ENCODE assay signal across 9 cellular contexts in genomic region chr6:13336553-13336952, GRCh38. TPM values are rescaled to one million over a fixed set of nuclear protein-coding genes. Genes with fewer than 3 reads are reported as not detected.
DNase-seq lines count a peak whose midpoint lies in the region; ATAC-seq, FAIRE-seq and TF ChIP-seq lines count a peak whose summit lies in the region.
"Had no signal": no experiment of that assay in that cellular context is flagged by ENCODE, and none has a peak within 500 bp of the region (broad histone marks: within the 10 kb centered on the region; RNA-seq: fewer than 3 reads in every experiment).

No MANE protein-coding gene starts in this region.

- H3K27ac ChIP-seq in astrocyte (ENCODE audit: low read depth, low read length) (no peak overlapping the region), sigmoid colon (peak overlapping the region in 2 of 4 donors; percentile 26 to 31)
- H3K27ac ChIP-seq: BLaER1 had no signal

- H3K27me3 ChIP-seq in astrocyte (ENCODE audit: insufficient read depth, low read length) = no peaks in the 10 kb centered on the region
- no peaks in the 10 kb centered on the region for H3K27me3 ChIP-seq in sigmoid colon
- H3K27me3 ChIP-seq: BLaER1 had no signal

- H3K9me3 ChIP-seq in astrocyte (ENCODE audit: insufficient read depth, low read depth, low read length) = no peaks in the 10 kb centered on the region
- H3K9me3 ChIP-seq in sigmoid colon = no peaks in the 10 kb centered on the region

- H4K20me1 ChIP-seq in astrocyte (ENCODE audit: insufficient read depth, low read length) = no peaks in the 10 kb centered on the region
- H4K20me1 ChIP-seq: BLaER1 had no signal

- 31 to 32% methylated on average over 11 of the region's 11 CpGs for WGBS in sigmoid colon, 2 donors

- H3K4me1 Mint-ChIP-seq in astrocyte (ENCODE audit: low read depth, unreplicated experiment) = peaks cover 6% of the 10 kb centered on the region

- no peaks in the 10 kb centered on the region for H3K79me2 ChIP-seq in astrocyte (ENCODE audit: insufficient read depth, low read length)

- H3K4me1 ChIP-seq in astrocyte (ENCODE audit: insufficient read depth, low read length) (peaks cover 4% of the 10 kb centered on the region), sigmoid colon (peaks cover 0 to 6% (median 2%) of the 10 kb centered on the region in 4 donors)

- intact Hi-C loops in sigmoid colon (cut with DNase I) = loop anchor here (2.0 to 10.0 kb wide), 4 partner anchors 46 to 728 kb away; partner anchors contain the start of genes GFOD1 and SIRT5

- peaks cover 1% of the 10 kb centered on the region for H3K9me3 Mint-ChIP-seq in astrocyte (ENCODE audit: unreplicated experiment)

- no peaks in the 10 kb centered on the region for H3K36me3 Mint-ChIP-seq in astrocyte (ENCODE audit: low read depth, unreplicated experiment)

- DNase-seq in NCI-H187 (lab: John Stamatoyannopoulos, UW) (peak; percentile 29 to 45), NCI-H187 treated with DMSO at 0.1 percent for 48 hours (lab: John Stamatoyannopoulos, UW) (no peak), NCI-H2029 treated with DMSO at 0.1 percent for 48 hours (lab: John Stamatoyannopoulos, UW) (peak; percentile 90), T-helper 9 cell (peak; percentile 72), astrocyte (ENCODE audit: low read depth) (peak; percentile 92), hepatic stellate cell (ENCODE audit: low spot score) (peak; percentile 70), sigmoid colon (peak; percentile 84)

- no peak for ATAC-seq in HG03159 (IDR thresholded peaks at IDR 0.05; ENCODE audit: unreplicated experiment)

- no peak for TF ChIP-seq POLR2A in sigmoid colon (IDR thresholded peaks at IDR 0.05)

- TF ChIP-seq CTCF in astrocyte (IDR thresholded peaks at IDR 0.05; ENCODE audit: insufficient read depth, low read depth, low read length) (peak; percentile 98), sigmoid colon (IDR thresholded peaks at IDR 0.05) (peak; percentile 53 to 97 (median 91))

- no peak for TF ChIP-seq EP300 in sigmoid colon (IDR thresholded peaks at IDR 0.05)

- H2AFZ ChIP-seq in astrocyte (ENCODE audit: low read depth, low read length) = no peak overlapping the region

- H3K27ac Mint-ChIP-seq in astrocyte (ENCODE audit: unreplicated experiment) = peak overlapping the region; percentile 43

- peak overlapping the region; percentile 29 for H3K4me3 Mint-ChIP-seq in astrocyte (ENCODE audit: unreplicated experiment)

- H3K36me3 ChIP-seq in astrocyte (ENCODE audit: insufficient read depth, low read length) = no peaks in the 10 kb centered on the region
- no peaks in the 10 kb centered on the region for H3K36me3 ChIP-seq in sigmoid colon
- H3K36me3 ChIP-seq: BLaER1 had no signal

- H3K27me3 Mint-ChIP-seq in astrocyte (ENCODE audit: low read depth, unreplicated experiment) = no peaks in the 10 kb centered on the region

- no peak for FAIRE-seq in astrocyte (lab: Jason Lieb, UNC)

- no peak overlapping the region for H3K4me2 ChIP-seq in astrocyte (ENCODE audit: low read length)
- H3K4me2 ChIP-seq: BLaER1 had no signal

- H3K9ac ChIP-seq in astrocyte (ENCODE audit: low read length) = no peak overlapping the region
- H3K9ac ChIP-seq: BLaER1 had no signal

- H3K4me3 ChIP-seq in astrocyte (ENCODE audit: insufficient read depth, low read depth, low read length) (no peak overlapping the region), sigmoid colon (no peak overlapping the region)
- H3K4me3 ChIP-seq: BLaER1 had no signal

RNA-seq across cellular contexts. Expression of gene TBC1D7, which starts 8.2 kb away (rescaled TPM):
- total RNA-seq in astrocyte (27.2 and 27.9 TPM in 2 replicates), sigmoid colon (10 to 100 TPM in 2 of 4 donors, 1 to 10 TPM in 2; 7.2 to 13.8 (median 11.2) TPM)
- 10 to 100 TPM; 20.3 to 33.6 (median 24.0) TPM for polyA plus RNA-seq in sigmoid colon
